ENCODE assay signal across 1 cellular context in genomic region chr7:179209-179681, GRCh38.
TF ChIP-seq lines count a peak whose summit lies in the region.

No MANE protein-coding gene starts in this region.

TF ChIP-seq in WTC11, 78 proteins besides CTCF, POLR2A, EP300 and RAD21 (continued from another document):
- TF ChIP-seq E2F4 (CRISPR knock-in tag; IDR thresholded peaks at IDR 0.05; ENCODE audit: borderline replicate concordance, low read depth) = no peak
- no peak for TF ChIP-seq ZNF317 (CRISPR knock-in tag; IDR thresholded peaks at IDR 0.05; ENCODE audit: borderline replicate concordance, low read depth)
- no peak for TF ChIP-seq ARID4B (CRISPR knock-in tag; IDR thresholded peaks at IDR 0.05; ENCODE audit: borderline replicate concordance)
- TF ChIP-seq GRHL2 (CRISPR knock-in tag; IDR thresholded peaks at IDR 0.05; ENCODE audit: insufficient replicate concordance, severe bottlenecking) = no peak
- TF ChIP-seq E2F5 (CRISPR knock-in tag; IDR thresholded peaks at IDR 0.05) = no peak
- TF ChIP-seq CDX4 (CRISPR knock-in tag; IDR thresholded peaks at IDR 0.05; ENCODE audit: borderline replicate concordance) = no peak
- TF ChIP-seq USF2 (CRISPR knock-in tag; IDR thresholded peaks at IDR 0.05) = no peak
